3 cellular contexts compared by ENCODE assay signal in the genomic region with DNA sequence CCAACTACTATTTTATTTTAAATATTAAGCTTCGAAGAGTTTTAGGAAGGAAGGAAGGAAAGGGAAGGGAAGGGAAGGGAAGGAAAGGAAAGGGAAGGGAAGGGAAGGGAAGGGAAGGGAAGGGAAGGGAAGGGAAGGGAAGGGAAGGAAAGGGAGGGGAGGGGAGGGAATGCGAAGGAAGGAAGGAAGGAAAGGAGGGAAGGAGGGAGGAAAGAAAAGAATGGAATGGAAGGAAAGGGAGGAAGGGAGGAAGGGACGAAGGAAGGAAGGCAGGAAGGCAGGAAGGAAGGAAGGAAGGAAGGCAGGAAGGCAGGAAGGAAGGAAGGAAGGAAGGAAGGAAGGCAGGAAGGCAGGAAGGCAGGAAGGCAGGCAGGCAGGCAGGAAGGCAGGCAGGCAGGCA. TPM values are rescaled to one million over a fixed set of nuclear protein-coding genes. Genes with fewer than 3 reads are reported as not detected.
"Had no signal": no experiment of that assay in that cellular context is flagged by ENCODE, and none has a peak within 500 bp of the region (broad histone marks: within the 10 kb centered on the region; RNA-seq: fewer than 3 reads in every experiment).

No MANE protein-coding gene starts in this region.

RNA-seq across cellular contexts. Expression of a gene that starts 29.7 kb away (rescaled TPM):
- total RNA-seq: astrocyte, cardiac muscle cell, chondrocyte had no signal
- polyA plus RNA-seq: cardiac muscle cell had no signal
